7 cellular contexts compared by ENCODE assay signal in the genomic region with DNA sequence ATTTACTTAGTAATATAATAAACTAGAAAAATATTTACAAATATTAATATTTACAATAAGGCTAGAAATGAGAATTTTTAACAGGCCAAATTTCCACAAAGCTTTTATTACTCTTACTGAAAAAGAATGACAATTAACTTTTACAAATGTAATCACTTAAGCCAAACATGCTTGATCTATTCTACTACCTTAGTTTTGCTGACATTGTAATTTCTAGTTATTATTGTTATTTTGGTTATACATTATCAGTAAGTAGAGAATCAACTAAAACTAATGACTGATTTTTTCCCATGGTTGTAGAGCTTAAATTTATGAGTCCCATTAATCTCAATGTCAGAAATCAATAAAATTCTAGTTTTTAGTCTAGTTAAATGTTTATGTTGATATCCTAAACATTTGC.
DNase-seq lines count a peak whose midpoint lies in the region; ATAC-seq, FAIRE-seq and TF ChIP-seq lines count a peak whose summit lies in the region.
"Not testable (repeated sequence)": the region's sequence is repeated elsewhere in the genome, so short reads cannot be mapped to it uniquely, and the experiment has no call there.

No MANE protein-coding gene starts in this region.

- H3K18ac ChIP-seq in IMR-90 (ENCODE audit: low read depth, low read length) = not testable (repeated sequence)

- H3K4me3 Mint-ChIP-seq in astrocyte (ENCODE audit: unreplicated experiment) = not testable (repeated sequence)

- CTCF ChIA-PET in IMR-90 (lab: Yijun Ruan, JAX); K562 (lab: Yijun Ruan, JAX; ENCODE audit: low intra/inter-chr PET ratio): not testable (repeated sequence)

- peak; percentile 60 for FAIRE-seq in G401.6 (lab: Jason Lieb, UNC)
- peak; percentile 55 for FAIRE-seq in astrocyte (lab: Jason Lieb, UNC)
- FAIRE-seq in K562 (lab: Jason Lieb, UNC) = not testable (repeated sequence)
- peak; percentile 26 for FAIRE-seq in endometrium (lab: Jason Lieb, UNC)
- FAIRE-seq in islet of Langerhans (lab: Jason Lieb, UNC) = peak; percentile 79
- peak; percentile 43 for FAIRE-seq in pancreas (lab: Jason Lieb, UNC)

- in situ Hi-C loops in IMR-90 (cut with MboI; ENCODE audit: low sequenced_read_pairs); K562 (cut with MboI): not testable (repeated sequence)

- dilution Hi-C loops in IMR-90 (cut with HindIII; ENCODE audit: low sequenced_read_pairs, unreplicated experiment) = not testable (repeated sequence)

- not testable (repeated sequence) for H3K4me3 ChIP-seq in IMR-90 (ENCODE audit: insufficient read depth, low read depth, low read length); astrocyte (ENCODE audit: insufficient read depth, low read depth, low read length); K562; pancreas

- H3K14ac ChIP-seq in IMR-90 (replicated peaks; ENCODE audit: low read depth, low read length) = not testable (repeated sequence)

- POLR2A ChIA-PET in IMR-90 (lab: Charles Lee; ENCODE audit: unreplicated experiment); K562 (lab: Yijun Ruan, JAX): not testable (repeated sequence)

- H4K5ac ChIP-seq in IMR-90 (ENCODE audit: low read depth, low read length) = not testable (repeated sequence)

- not testable (repeated sequence) for H2AK5ac ChIP-seq in IMR-90 (ENCODE audit: low read depth, low read length)

- not testable (repeated sequence) for H4K20me1 ChIP-seq in IMR-90 (ENCODE audit: insufficient read depth, low read length); astrocyte (ENCODE audit: insufficient read depth, low read length); K562 (replicated peaks; ENCODE audit: control insufficient read depth, insufficient read depth, low read length)

- not testable (repeated sequence) for TF ChIP-seq RAD21 in IMR-90 (IDR thresholded peaks at IDR 0.05; ENCODE audit: low read length); K562 (CRISPR knock-in tag; conservative IDR thresholded peaks at IDR 0.05 in 1 of 2, IDR thresholded peaks at IDR 0.05 in 1 of 2)

- H2BK20ac ChIP-seq in IMR-90 (ENCODE audit: low read depth, low read length) = not testable (repeated sequence)

- not testable (repeated sequence) for H3K4me2 ChIP-seq in IMR-90 (ENCODE audit: low read depth, low read length); astrocyte (ENCODE audit: low read length); K562 (ENCODE audit: insufficient read depth, low read length)

- not testable (repeated sequence) for ATAC-seq in IMR-90 (ENCODE audit: low read depth); K562; pancreas

- DNase-seq in IMR-90; astrocyte (ENCODE audit: low read depth); K562 (ENCODE audit: extremely low read depth in 1 of 4, low spot score in 3 of 4); pancreas: not testable (repeated sequence)

- H2AK9ac ChIP-seq in IMR-90 (replicated peaks; ENCODE audit: low read depth, low read length, poor library complexity) = not testable (repeated sequence)

- not testable (repeated sequence) for H3K9ac ChIP-seq in IMR-90 (ENCODE audit: low read depth, low read length); astrocyte (ENCODE audit: low read length); K562 (ENCODE audit: insufficient read depth in 1 of 2, low read depth in 2 of 2, low read length in 2 of 2)

- not testable (repeated sequence) for H3K79me2 ChIP-seq in astrocyte (ENCODE audit: insufficient read depth, low read length); K562 (ENCODE audit: control insufficient read depth, insufficient read depth, low read length)

- not testable (repeated sequence) for TF ChIP-seq EP300 in K562 (IDR thresholded peaks at IDR 0.05; ENCODE audit: low read length)

- not testable (repeated sequence) for TF ChIP-seq POLR2A in IMR-90 (IDR thresholded peaks at IDR 0.05; ENCODE audit: low read depth, low read length); K562 (conservative IDR thresholded peaks at IDR 0.05)

- H3K27ac Mint-ChIP-seq in astrocyte (ENCODE audit: unreplicated experiment) = not testable (repeated sequence)

- H3K36me3 Mint-ChIP-seq in astrocyte (ENCODE audit: low read depth, unreplicated experiment) = not testable (repeated sequence)

- H3K79me1 ChIP-seq in IMR-90 (ENCODE audit: low read depth in 1 of 2, low read length in 2 of 2) = not testable (repeated sequence)

- H4K8ac ChIP-seq in IMR-90 (ENCODE audit: low read depth in 2 of 2, low read length in 2 of 2) = not testable (repeated sequence)

- not testable (repeated sequence) for H3K27me3 ChIP-seq in IMR-90 (ENCODE audit: control insufficient read depth, insufficient read depth, low read length); astrocyte (ENCODE audit: insufficient read depth, low read length); K562 (ENCODE audit: control insufficient read depth in 2 of 2, insufficient read depth in 2 of 2, low read length in 2 of 2); pancreas

- not testable (repeated sequence) for H3K4me1 Mint-ChIP-seq in astrocyte (ENCODE audit: low read depth, unreplicated experiment)

- not testable (repeated sequence) for H2BK5ac ChIP-seq in IMR-90 (ENCODE audit: low read depth, low read length, poor library complexity, severe bottlenecking)

- not testable (repeated sequence) for H3K27ac ChIP-seq in IMR-90 (ENCODE audit: insufficient read depth, low read length); astrocyte (ENCODE audit: low read depth, low read length); K562 (ENCODE audit: extremely low read depth, low read depth, low read length); pancreas

- intact Hi-C loops in IMR-90 (cut with micrococcal nuclease); K562 (cut with micrococcal nuclease); pancreas (cut with DNase I): not testable (repeated sequence)

- not testable (repeated sequence) for H3K56ac ChIP-seq in IMR-90 (ENCODE audit: extremely low read depth, insufficient read depth, low read length)

- not testable (repeated sequence) for H3K9me3 ChIP-seq in IMR-90 (ENCODE audit: control insufficient read depth, insufficient read depth, low read length); astrocyte (ENCODE audit: insufficient read depth, low read depth, low read length); K562 (replicated peaks; ENCODE audit: control insufficient read depth, insufficient read depth, low read depth, low read length); pancreas

- not testable (repeated sequence) for H2BK120ac ChIP-seq in IMR-90 (ENCODE audit: low read depth, low read length)

- H3K27me3 Mint-ChIP-seq in astrocyte (ENCODE audit: low read depth, unreplicated experiment) = not testable (repeated sequence)

- not testable (repeated sequence) for H2AFZ ChIP-seq in IMR-90 (replicated peaks; ENCODE audit: low read length, poor library complexity); astrocyte (ENCODE audit: low read depth, low read length); K562 (ENCODE audit: low read depth, low read length)

- not testable (repeated sequence) for H3K4me1 ChIP-seq in IMR-90 (ENCODE audit: control insufficient read depth, insufficient read depth, low read length); astrocyte (ENCODE audit: insufficient read depth, low read length); K562 (replicated peaks in 1 of 2; ENCODE audit: control insufficient read depth in 2 of 2, insufficient read depth in 2 of 2, low read length in 2 of 2); pancreas

- not testable (repeated sequence) for H3K9me1 ChIP-seq in IMR-90 (ENCODE audit: insufficient read depth, low read length); K562 (ENCODE audit: control insufficient read depth, insufficient read depth, low read length)

- not testable (repeated sequence) for H2BK15ac ChIP-seq in IMR-90 (ENCODE audit: low read depth, low read length)

- not testable (repeated sequence) for H3K4ac ChIP-seq in IMR-90 (ENCODE audit: low read depth, low read length)

- BruUV-seq in IMR-90 (replicated peaks; lab: Mats Ljungman, UMichigan); K562 (replicated peaks; lab: Mats Ljungman, UMichigan): not testable (repeated sequence)

- H3K9me3 Mint-ChIP-seq in astrocyte (ENCODE audit: unreplicated experiment) = not testable (repeated sequence)

- not testable (repeated sequence) for H3K36me3 ChIP-seq in IMR-90 (ENCODE audit: control insufficient read depth, insufficient read depth, low read length); astrocyte (ENCODE audit: insufficient read depth, low read length); K562 (ENCODE audit: control insufficient read depth, insufficient read depth, low read length); pancreas

- not testable (repeated sequence) for H3K23ac ChIP-seq in IMR-90 (ENCODE audit: low read depth, low read length)

- not testable (repeated sequence) for H4K91ac ChIP-seq in IMR-90 (ENCODE audit: insufficient read depth, low read depth, low read length)

- not testable (repeated sequence) for TF ChIP-seq CTCF in IMR-90 (conservative IDR thresholded peaks at IDR 0.05; ENCODE audit: low read depth, low read length); astrocyte (IDR thresholded peaks at IDR 0.05; ENCODE audit: insufficient read depth, low read depth, low read length); K562 (IDR thresholded peaks at IDR 0.05 in 2 of 3, conservative IDR thresholded peaks at IDR 0.05 in 1 of 3; ENCODE audit: insufficient read depth in 2 of 3, low read depth in 1 of 3, low read length in 3 of 3); pancreas (IDR thresholded peaks at IDR 0.05)

TF ChIP-seq in IMR-90, 13 proteins besides CTCF, POLR2A, EP300 and RAD21:
- peak; percentile 77 for TF ChIP-seq MAFK (IDR thresholded peaks at IDR 0.05; ENCODE audit: low read depth, low read length)

TF ChIP-seq in K562, 482 proteins besides CTCF, POLR2A, EP300 and RAD21:
- TF ChIP-seq MAFF (IDR thresholded peaks at IDR 0.05; ENCODE audit: low read length) (peak; percentile 24; the same call in 1 of the 2 replicates), ZNF316 (IDR thresholded peaks at IDR 0.05) (peak; percentile 73; the same call in 1 of the 2 replicates), C11orf30 (IDR thresholded peaks at IDR 0.05; ENCODE audit: low read depth) (peak; percentile 49; the same call in 1 of the 2 replicates), MAFG (tag; conservative IDR thresholded peaks at IDR 0.05) (peak; percentile 53)
TF ChIP-seq in K562: peak in this region for 4; not testable (repeated sequence) for 478.
